In genomic region chr2:201344663-201345366, GRCh38 we compare ENCODE assay signal across 11 cellular contexts. TPM values are rescaled to one million over a fixed set of nuclear protein-coding genes. Genes with fewer than 3 reads are reported as not detected.
DNase-seq lines count a peak whose midpoint lies in the region; ATAC-seq and TF ChIP-seq lines count a peak whose summit lies in the region.
"Had no signal": no experiment of that assay in that cellular context is flagged by ENCODE, and none has a peak within 500 bp of the region (broad histone marks: within the 10 kb centered on the region; RNA-seq: fewer than 3 reads in every experiment).

No MANE protein-coding gene starts in this region.

- peaks cover 29% of the 10 kb centered on the region for H3K36me3 Mint-ChIP-seq in activated CD4-positive, alpha-beta memory T cell treated with anti-CD3 and anti-CD28 coated beads for 36 hours
- peaks cover 33% of the 10 kb centered on the region for H3K36me3 Mint-ChIP-seq in activated T-cell treated with anti-CD3 and anti-CD28 coated beads, Interleukin-2, amount 50 U/mL, for 24 hours (ENCODE audit: low read depth)

- DNase-seq in GM06990 (ENCODE audit: extremely low read depth, insufficient read length) (peak; percentile 26), WERI-Rb-1 (peak; percentile 36), HCEC 1CT (no peak), Ammon's horn (ENCODE audit: low spot score) (no peak)
- DNase-seq in activated CD4-positive, alpha-beta memory T cell treated with anti-CD3 and anti-CD28 coated beads for 36 hours, result no peak
- no peak for DNase-seq in activated T-cell treated with anti-CD3 and anti-CD28 coated beads, Interleukin-2, amount 50 U/mL, for 24 hours
- DNase-seq: psoas muscle had no signal

- TF ChIP-seq CTCF in GM06990 (IDR thresholded peaks at IDR 0.05; ENCODE audit: insufficient read depth, low read length, poor library complexity, severe bottlenecking), result peak; percentile 37
- TF ChIP-seq CTCF in WERI-Rb-1 (IDR thresholded peaks at IDR 0.05; ENCODE audit: low read depth, low read length), result peak; percentile 42; the same call in 1 of the 2 replicates

- no peaks in the 10 kb centered on the region for H3K36me3 ChIP-seq in GM06990 (ENCODE audit: control insufficient read depth, insufficient read depth, low read length)
- H3K36me3 ChIP-seq in WERI-Rb-1, result no peaks in the 10 kb centered on the region

- intact Hi-C loops in activated CD4-positive, alpha-beta memory T cell treated with anti-CD3 and anti-CD28 coated beads for 36 hours (cut with micrococcal nuclease), result no loop called here

- H3K9me3 ChIP-seq in WERI-Rb-1 (ENCODE audit: severe bottlenecking), result no peaks in the 10 kb centered on the region
- H3K9me3 ChIP-seq: psoas muscle had no signal

- no peaks in the 10 kb centered on the region for H3K27me3 ChIP-seq in GM06990 (replicated peaks; ENCODE audit: control insufficient read depth, insufficient read depth, low read length)
- H3K27me3 ChIP-seq in WERI-Rb-1 (ENCODE audit: insufficient read depth, low read depth, severe bottlenecking), result no peaks in the 10 kb centered on the region

- peaks cover 1% of the 10 kb centered on the region for H3K4me1 Mint-ChIP-seq in activated CD4-positive, alpha-beta memory T cell treated with anti-CD3 and anti-CD28 coated beads for 36 hours (ENCODE audit: low read depth)
- peaks cover 4% of the 10 kb centered on the region for H3K4me1 Mint-ChIP-seq in activated T-cell treated with anti-CD3 and anti-CD28 coated beads, Interleukin-2, amount 50 U/mL, for 24 hours (ENCODE audit: low read depth)

- CTCF ChIA-PET in activated CD4-positive, alpha-beta memory T cell treated with anti-CD3 and anti-CD28 coated beads for 36 hours (lab: Charles Lee), result interaction anchor here (1.1 to 1.5 kb wide), 4 partner anchors 17 to 24 kb away, joined by 3 to 5 read pairs (median 4); no protein-coding TSS in a partner anchor

- ATAC-seq in GM19467 (IDR thresholded peaks at IDR 0.05; ENCODE audit: unreplicated experiment), result peak; percentile 96
- peak; percentile 88 for ATAC-seq in HG03108 (IDR thresholded peaks at IDR 0.05; ENCODE audit: unreplicated experiment)

- peaks cover 5% of the 10 kb centered on the region for H3K9me3 Mint-ChIP-seq in activated CD4-positive, alpha-beta memory T cell treated with anti-CD3 and anti-CD28 coated beads for 36 hours
- H3K9me3 Mint-ChIP-seq in activated T-cell treated with anti-CD3 and anti-CD28 coated beads, Interleukin-2, amount 50 U/mL, for 24 hours, result peaks cover 2% of the 10 kb centered on the region
- H3K9me3 Mint-ChIP-seq: stimulated activated naive CD8-positive, alpha-beta T cell treated with anti-CD3 and anti-CD28 coated beads, Interleukin-15, Interleukin-2, amounts not matched to agents 100 ng/mL and 50 ng/mL, for 24 hours had no signal

- H3K4me3 ChIP-seq in GM06990 (replicated peaks; ENCODE audit: low read depth, low read length), result no peak overlapping the region
- H3K4me3 ChIP-seq in WERI-Rb-1 (ENCODE audit: low read depth, low read length), result no peak overlapping the region
- H3K4me3 ChIP-seq: psoas muscle had no signal

- no peak overlapping the region for H3K4me3 Mint-ChIP-seq in activated CD4-positive, alpha-beta memory T cell treated with anti-CD3 and anti-CD28 coated beads for 36 hours
- H3K4me3 Mint-ChIP-seq in activated T-cell treated with anti-CD3 and anti-CD28 coated beads, Interleukin-2, amount 50 U/mL, for 24 hours, result no peak overlapping the region
- H3K4me3 Mint-ChIP-seq: activated naive CD4-positive, alpha-beta T cell treated with anti-CD3 and anti-CD28 coated beads, Interleukin-2, amount 50 U/mL, for 24 hours; stimulated activated naive CD8-positive, alpha-beta T cell treated with anti-CD3 and anti-CD28 coated beads, Interleukin-15, Interleukin-2, amounts not matched to agents 100 ng/mL and 50 ng/mL, for 24 hours had no signal

- H3K27ac Mint-ChIP-seq in activated CD4-positive, alpha-beta memory T cell treated with anti-CD3 and anti-CD28 coated beads for 36 hours, result no peak overlapping the region
- no peak overlapping the region for H3K27ac Mint-ChIP-seq in activated T-cell treated with anti-CD3 and anti-CD28 coated beads, Interleukin-2, amount 50 U/mL, for 24 hours
- H3K27ac Mint-ChIP-seq: activated naive CD4-positive, alpha-beta T cell treated with anti-CD3 and anti-CD28 coated beads, Interleukin-2, amount 50 U/mL, for 24 hours; stimulated activated naive CD8-positive, alpha-beta T cell treated with anti-CD3 and anti-CD28 coated beads, Interleukin-15, Interleukin-2, amounts not matched to agents 100 ng/mL and 50 ng/mL, for 24 hours had no signal

- no peaks in the 10 kb centered on the region for H3K27me3 Mint-ChIP-seq in activated CD4-positive, alpha-beta memory T cell treated with anti-CD3 and anti-CD28 coated beads for 36 hours
- no peaks in the 10 kb centered on the region for H3K27me3 Mint-ChIP-seq in activated T-cell treated with anti-CD3 and anti-CD28 coated beads, Interleukin-2, amount 50 U/mL, for 24 hours
- H3K27me3 Mint-ChIP-seq: activated naive CD4-positive, alpha-beta T cell treated with anti-CD3 and anti-CD28 coated beads, Interleukin-2, amount 50 U/mL, for 24 hours; stimulated activated naive CD8-positive, alpha-beta T cell treated with anti-CD3 and anti-CD28 coated beads, Interleukin-15, Interleukin-2, amounts not matched to agents 100 ng/mL and 50 ng/mL, for 24 hours had no signal

- H3K27ac ChIP-seq in WERI-Rb-1, result peak overlapping the region; percentile 74
- H3K27ac ChIP-seq: psoas muscle had no signal

- POLR2A ChIA-PET in activated CD4-positive, alpha-beta memory T cell treated with anti-CD3 and anti-CD28 coated beads for 36 hours (lab: Charles Lee), result no interaction called here

RNA-seq across cellular contexts. Expression of gene FLACC1, which starts 12.3 kb away (rescaled TPM):
- total RNA-seq in activated CD4-positive, alpha-beta memory T cell treated with anti-CD3 and anti-CD28 coated beads for 36 hours, result under 1 TPM; 0.63 to 0.67 TPM

Comparison
In these comparisons a context has a peak if more than half of its experiments do, and no peak if none do; other contexts are left out.
1. DNase-seq: peak in GM06990 (single experiment) and WERI-Rb-1 (single experiment); none in activated CD4-positive, alpha-beta memory T cell treated with anti-CD3 and anti-CD28 coated beads for 36 hours (single experiment), activated T-cell treated with anti-CD3 and anti-CD28 coated beads, Interleukin-2, amount 50 U/mL, for 24 hours (single experiment), HCEC 1CT (single experiment) and Ammon's horn (single experiment).